In genomic region chr4:156733582-156733981, GRCh38 we compare ENCODE assay signal across 9 cellular contexts.
"Had no signal": no experiment of that assay in that cellular context is flagged by ENCODE, and none has a peak within 500 bp of the region (broad histone marks: within the 10 kb centered on the region; RNA-seq: fewer than 3 reads in every experiment).

No MANE protein-coding gene starts in this region.

- H3K27ac ChIP-seq: GM23248 had no signal

- H3K9ac ChIP-seq: GM23248 had no signal

- H3K36me3 ChIP-seq: HAP-1 had no signal

- H3K4me3 ChIP-seq: GM23248, GM23338, HAP-1 had no signal

- DNase-seq: GM23248, GOT3, H7, H9, HCEC 1CT, HFFc6 had no signal

- ATAC-seq: GM23338, HCT116 had no signal
